17 cellular contexts compared by ENCODE assay signal in the genomic region with DNA sequence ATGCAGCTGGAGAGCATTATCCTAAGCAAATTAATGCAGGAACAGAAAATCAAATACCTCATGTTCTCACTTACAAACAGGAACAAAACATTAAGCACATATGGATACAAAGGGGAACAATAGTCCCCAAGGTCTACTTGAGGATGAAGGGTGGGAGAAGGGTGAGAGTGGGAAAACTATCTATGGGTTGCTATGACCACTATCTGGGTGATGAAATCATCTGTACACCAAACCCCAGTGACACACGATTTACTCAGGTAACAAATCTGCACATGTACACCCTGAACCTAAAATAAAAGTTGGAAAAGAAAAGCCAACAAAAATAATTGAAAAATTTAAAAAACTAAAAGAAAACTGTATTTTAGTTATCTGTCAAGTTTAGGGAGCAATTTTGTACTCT. TPM values are rescaled to one million over a fixed set of nuclear protein-coding genes. Genes with fewer than 3 reads are reported as not detected.
DNase-seq lines count a peak whose midpoint lies in the region; ATAC-seq, FAIRE-seq and TF ChIP-seq lines count a peak whose summit lies in the region.
"Had no signal": no experiment of that assay in that cellular context is flagged by ENCODE, and none has a peak within 500 bp of the region (broad histone marks: within the 10 kb centered on the region; RNA-seq: fewer than 3 reads in every experiment).

No MANE protein-coding gene starts in this region.

- DNase-seq in CD4-positive, CD25-positive, alpha-beta regulatory T cell: no peak
- DNase-seq in bronchial epithelial cell (ENCODE audit: low read depth): peak; percentile 70
- no peak for DNase-seq in foreskin keratinocyte
- no peak for DNase-seq in coronary artery (ENCODE audit: low spot score)
- no peak for DNase-seq in anterior cingulate cortex (lab: John Stamatoyannopoulos, UW)
- no peak for DNase-seq in endothelial cell (ENCODE audit: low spot score)
- DNase-seq: ACHN; CD4-positive, alpha-beta memory T cell; DMS79 treated with DMSO at 0.1 percent for 48 hours; GF-D8; HCEC 1CT had no signal

- H3K27me3 Mint-ChIP-seq in CD4-positive, CD25-positive, alpha-beta regulatory T cell: peaks cover 7% of the 10 kb centered on the region
- peaks cover 1% of the 10 kb centered on the region for H3K27me3 Mint-ChIP-seq in endothelial cell (ENCODE audit: unreplicated experiment)

- no peaks in the 10 kb centered on the region for H3K27me3 ChIP-seq in CD4-positive, CD25-positive, alpha-beta regulatory T cell (ENCODE audit: control insufficient read depth, insufficient read depth, low read length)
- H3K27me3 ChIP-seq in bronchial epithelial cell (ENCODE audit: control insufficient read depth, insufficient read depth, low read length): no peaks in the 10 kb centered on the region
- H3K27me3 ChIP-seq in foreskin keratinocyte: no peaks in the 10 kb centered on the region

- peaks cover 5% of the 10 kb centered on the region for H3K4me1 ChIP-seq in CD4-positive, CD25-positive, alpha-beta regulatory T cell (ENCODE audit: control insufficient read depth, insufficient read depth, low read length, poor library complexity, severe bottlenecking)
- no peaks in the 10 kb centered on the region for H3K4me1 ChIP-seq in foreskin keratinocyte

- TF ChIP-seq CTCF in bronchial epithelial cell (IDR thresholded peaks at IDR 0.05; ENCODE audit: insufficient read depth, low read length, severe bottlenecking): no peak
- no peak for TF ChIP-seq CTCF in foreskin keratinocyte (conservative IDR thresholded peaks at IDR 0.05)
- TF ChIP-seq CTCF in coronary artery (IDR thresholded peaks at IDR 0.05): no peak
- TF ChIP-seq CTCF in endothelial cell (IDR thresholded peaks at IDR 0.05; ENCODE audit: unreplicated experiment): no peak

- no peak for ATAC-seq in CD4-positive, CD25-positive, alpha-beta regulatory T cell (ENCODE audit: low read depth in 2 of 2)
- peak; percentile 35 for ATAC-seq in foreskin keratinocyte
- ATAC-seq: GM23338 had no signal

- no peaks in the 10 kb centered on the region for H3K9me3 ChIP-seq in CD4-positive, CD25-positive, alpha-beta regulatory T cell (ENCODE audit: control insufficient read depth in 2 of 2, low read length in 2 of 2)

- peaks cover 0 to 7% (median 3%) of the 10 kb centered on the region in 7 donors for H3K9me3 Mint-ChIP-seq in CD4-positive, CD25-positive, alpha-beta regulatory T cell
- H3K9me3 Mint-ChIP-seq in endothelial cell (ENCODE audit: unreplicated experiment): no peaks in the 10 kb centered on the region
- H3K9me3 Mint-ChIP-seq: GM23338 had no signal

- no peaks in the 10 kb centered on the region for H3K36me3 ChIP-seq in CD4-positive, CD25-positive, alpha-beta regulatory T cell (ENCODE audit: control insufficient read depth, insufficient read depth, low read length)
- no peaks in the 10 kb centered on the region for H3K36me3 ChIP-seq in bronchial epithelial cell (ENCODE audit: control insufficient read depth, insufficient read depth, low read length)

- H3K27ac ChIP-seq in CD4-positive, CD25-positive, alpha-beta regulatory T cell (ENCODE audit: insufficient read depth, low read length, poor library complexity, severe bottlenecking): no peak overlapping the region
- H3K27ac ChIP-seq in foreskin keratinocyte (no peak overlapping the region), coronary artery (no peak overlapping the region)
- H3K27ac ChIP-seq: C4-2B had no signal

- H3K36me3 Mint-ChIP-seq in CD4-positive, CD25-positive, alpha-beta regulatory T cell: no peaks in the 10 kb centered on the region
- H3K36me3 Mint-ChIP-seq in endothelial cell (ENCODE audit: low read depth, unreplicated experiment): no peaks in the 10 kb centered on the region

- peaks cover 5 to 34% (median 22%) of the 10 kb centered on the region in 4 donors for H3K4me1 Mint-ChIP-seq in CD4-positive, CD25-positive, alpha-beta regulatory T cell
- H3K4me1 Mint-ChIP-seq in endothelial cell (ENCODE audit: unreplicated experiment): no peaks in the 10 kb centered on the region
- H3K4me1 Mint-ChIP-seq: GM23338 had no signal

- peak overlapping the region in 1 of 3 donors; percentile 44 for H3K27ac Mint-ChIP-seq in CD4-positive, CD25-positive, alpha-beta regulatory T cell
- no peak overlapping the region for H3K27ac Mint-ChIP-seq in endothelial cell (ENCODE audit: unreplicated experiment)
- H3K27ac Mint-ChIP-seq: CD4-positive, alpha-beta memory T cell; GM23338 had no signal

- peak overlapping the region in 1 of 4 donors; percentile 73 for H3K4me3 Mint-ChIP-seq in CD4-positive, CD25-positive, alpha-beta regulatory T cell
- no peak overlapping the region for H3K4me3 Mint-ChIP-seq in endothelial cell (ENCODE audit: unreplicated experiment)
- H3K4me3 Mint-ChIP-seq: CD4-positive, alpha-beta memory T cell; GM23338 had no signal

- H3K4me3 ChIP-seq in CD4-positive, CD25-positive, alpha-beta regulatory T cell (ENCODE audit: low read depth, low read length): peak overlapping the region; percentile 23
- H3K4me3 ChIP-seq in bronchial epithelial cell (ENCODE audit: low read depth, low read length) (no peak overlapping the region), coronary artery (no peak overlapping the region)
- H3K4me3 ChIP-seq: GM23338 had no signal

- FAIRE-seq in bronchial epithelial cell (lab: Jason Lieb, UNC): no peak
- FAIRE-seq: A204.1, H54, HTR-8/SVneo had no signal

RNA-seq across cellular contexts. Expression of a gene that starts 5.9 kb away (rescaled TPM):
- total RNA-seq in CD4-positive, CD25-positive, alpha-beta regulatory T cell: 85.7 TPM
- polyA plus RNA-seq in CD4-positive, CD25-positive, alpha-beta regulatory T cell: 100 to 1,000 TPM in 1 of 4 donors, 10 to 100 TPM in 3; 48.3 to 126 (median 87.9) TPM
- 4.2 and 13.6 TPM in 2 replicates for total RNA-seq in bronchial epithelial cell
- 0.21 and 0.41 TPM in 2 replicates for total RNA-seq in foreskin keratinocyte
- polyA plus RNA-seq in foreskin keratinocyte: 0.16 and 0.18 TPM in 2 replicates
- total RNA-seq in endothelial cell (ENCODE audit: unreplicated experiment): 14.6 TPM
- polyA plus RNA-seq: BJ had no signal
